ENCODE assay signal across 12 cellular contexts in the genomic region with DNA sequence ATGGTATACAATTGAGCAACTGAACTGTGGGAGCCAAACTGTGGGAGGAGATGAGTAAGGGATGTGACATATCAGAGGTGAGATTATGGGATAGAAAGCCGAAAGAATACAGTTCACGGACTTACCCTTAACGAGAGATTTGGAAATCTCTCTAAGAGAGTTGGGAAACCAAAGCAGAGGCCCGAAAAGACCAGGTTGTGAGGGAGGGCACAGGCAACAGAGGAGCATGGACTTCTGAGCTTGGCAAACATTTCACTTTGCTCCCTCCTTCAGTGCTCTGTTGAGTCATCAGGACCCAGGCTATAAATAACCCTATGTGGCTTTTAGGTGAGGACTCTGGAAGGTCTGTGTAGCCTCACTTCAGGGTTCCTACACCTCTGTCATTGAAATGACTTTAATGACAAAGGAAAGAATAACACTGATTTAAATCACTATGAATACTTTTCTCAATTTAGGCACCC.
A peak's percentile ranks its signal among the peaks of the same experiment; 100 is the strongest.
DNase-seq lines count a peak whose midpoint lies in the region; ATAC-seq and TF ChIP-seq lines count a peak whose summit lies in the region.
"Had no signal": no experiment of that assay in that cellular context is flagged by ENCODE, and none has a peak within 500 bp of the region (broad histone marks: within the 10 kb centered on the region; RNA-seq: fewer than 3 reads in every experiment).

No MANE protein-coding gene starts in this region.

- WGBS in endodermal cell (ENCODE audit: insufficient coverage in 1 of 2, insufficient read length in 1 of 2), 2 experiments: 59 to 71% methylated on average over 4 of the region's 4 CpGs
- 63% methylated on average over 4 of the region's 4 CpGs for WGBS in mesenchymal stem cell

- H3K4me3 Mint-ChIP-seq in Caco-2 (ENCODE audit: unreplicated experiment) (peak overlapping the region; percentile 59), endodermal cell (no peak overlapping the region)
- H3K4me3 Mint-ChIP-seq: CD8-positive, alpha-beta memory T cell; naive B cell had no signal

- no peak overlapping the region for H3K4ac ChIP-seq in mesenchymal stem cell (ENCODE audit: low read depth in 1 of 2, low read length in 2 of 2)

- H3K36me3 Mint-ChIP-seq in Caco-2 (ENCODE audit: insufficient read depth, unreplicated experiment) (peaks cover 6% of the 10 kb centered on the region), endodermal cell (ENCODE audit: low read depth) (peaks cover 3% of the 10 kb centered on the region)
- H3K36me3 Mint-ChIP-seq: naive B cell had no signal

- H4K8ac ChIP-seq in mesenchymal stem cell (ENCODE audit: low read length): no peak overlapping the region

- no peaks in the 10 kb centered on the region for H3K27me3 ChIP-seq in Caco-2 (replicated peaks; ENCODE audit: control insufficient read depth, insufficient read depth, low read length)
- no peaks in the 10 kb centered on the region for H3K27me3 ChIP-seq in endodermal cell (ENCODE audit: control insufficient read depth, insufficient read depth, low read length, poor library complexity, severe bottlenecking)
- H3K27me3 ChIP-seq in mesenchymal stem cell (ENCODE audit: control insufficient read depth in 1 of 2, insufficient read depth in 1 of 2, low read length in 2 of 2): no peaks in the 10 kb centered on the region
- H3K27me3 ChIP-seq: transverse colon had no signal

- TF ChIP-seq CTCF in Caco-2 (IDR thresholded peaks at IDR 0.05; ENCODE audit: insufficient read depth in 1 of 2, low read depth in 1 of 2, low read length in 1 of 2, severe bottlenecking in 1 of 2, unreplicated experiment in 1 of 2): no peak
- TF ChIP-seq CTCF in endodermal cell (conservative IDR thresholded peaks at IDR 0.05): no peak
- no peak for TF ChIP-seq CTCF in RWPE1 (conservative IDR thresholded peaks at IDR 0.05; ENCODE audit: low read depth)

- H3K4me3 ChIP-seq in Caco-2 (ENCODE audit: low read depth, low read length) (no peak overlapping the region), endodermal cell (ENCODE audit: low read length) (no peak overlapping the region), mesenchymal stem cell (ENCODE audit: insufficient read depth in 1 of 2, low read depth in 1 of 2, low read length in 2 of 2) (peak overlapping the region in 1 of 2 experiments; percentile 14)
- H3K4me3 ChIP-seq: transverse colon had no signal

- no peak overlapping the region for H2AFZ ChIP-seq in mesenchymal stem cell (ENCODE audit: low read depth, low read length)

- no peak overlapping the region for H4K91ac ChIP-seq in mesenchymal stem cell (ENCODE audit: low read length)

- no peak overlapping the region for H3K18ac ChIP-seq in mesenchymal stem cell (ENCODE audit: low read depth in 1 of 2, low read length in 2 of 2)

- H3K4me1 ChIP-seq in Caco-2 (peaks cover 39% of the 10 kb centered on the region), endodermal cell (ENCODE audit: control insufficient read depth, insufficient read depth, low read length) (peaks cover 6% of the 10 kb centered on the region), mesenchymal stem cell (ENCODE audit: control insufficient read depth, insufficient read depth, low read depth, low read length) (peaks cover 5% of the 10 kb centered on the region)

- H3K4me1 Mint-ChIP-seq in Caco-2 (ENCODE audit: low read depth, unreplicated experiment) (peaks cover 42% of the 10 kb centered on the region), endodermal cell (peaks cover 22% of the 10 kb centered on the region)
- H3K4me1 Mint-ChIP-seq: CD8-positive, alpha-beta memory T cell; naive B cell had no signal

- peak overlapping the region; percentile 95 for H3K27ac Mint-ChIP-seq in Caco-2 (ENCODE audit: unreplicated experiment)
- peak overlapping the region; percentile 22 for H3K27ac Mint-ChIP-seq in endodermal cell
- H3K27ac Mint-ChIP-seq: CD8-positive, alpha-beta memory T cell had no signal

- BruUV-seq in Caco-2 (replicated peaks; lab: Mats Ljungman, UMichigan): no TSS peak

- no peak overlapping the region for H3K27ac ChIP-seq in endodermal cell (ENCODE audit: low read depth, low read length)
- no peak overlapping the region for H3K27ac ChIP-seq in mesenchymal stem cell (ENCODE audit: low read length, poor library complexity, severe bottlenecking)
- H3K27ac ChIP-seq in RWPE1: no peak overlapping the region

- ATAC-seq in GM19467 (IDR thresholded peaks at IDR 0.05; ENCODE audit: unreplicated experiment): no peak

- no peak overlapping the region for H3K14ac ChIP-seq in mesenchymal stem cell (ENCODE audit: low read length in 2 of 2)

- peaks cover 4% of the 10 kb centered on the region for H3K79me1 ChIP-seq in mesenchymal stem cell (replicated peaks; ENCODE audit: low read length, poor library complexity, severe bottlenecking)

- H3K9ac ChIP-seq in endodermal cell (ENCODE audit: extremely low read depth, low read length, poor library complexity, severe bottlenecking) (no peak overlapping the region), mesenchymal stem cell (ENCODE audit: low read length) (peak overlapping the region; percentile 60)

- no peak overlapping the region for H2BK12ac ChIP-seq in mesenchymal stem cell (ENCODE audit: low read length in 2 of 2)

- H2BK5ac ChIP-seq in mesenchymal stem cell (ENCODE audit: low read depth, low read length, poor library complexity, severe bottlenecking): no peak overlapping the region

- DNase-seq in Caco-2 (peak; percentile 75 to 78), M059J (ENCODE audit: low read depth) (peak; percentile 70), endodermal cell (peak; percentile 50), mesenchymal stem cell (peak; percentile 72), mesenteric fat pad (ENCODE audit: low spot score) (no peak), RWPE1 (ENCODE audit: low spot score) (no peak), DMS 273 (lab: John Stamatoyannopoulos, UW; ENCODE audit: unreplicated experiment) (no peak)
- DNase-seq: CD8-positive, alpha-beta memory T cell; naive B cell; NCI-H774; transverse colon had no signal

- H2BK15ac ChIP-seq in mesenchymal stem cell (ENCODE audit: low read depth, poor library complexity, severe bottlenecking): no peak overlapping the region

- no peaks in the 10 kb centered on the region for H3K27me3 Mint-ChIP-seq in Caco-2 (ENCODE audit: insufficient read depth, unreplicated experiment)
- peaks cover 18% of the 10 kb centered on the region for H3K27me3 Mint-ChIP-seq in endodermal cell (ENCODE audit: insufficient read depth)
- H3K27me3 Mint-ChIP-seq: CD8-positive, alpha-beta memory T cell; naive B cell had no signal

- H3K4me2 ChIP-seq in mesenchymal stem cell (ENCODE audit: low read length, poor library complexity, severe bottlenecking): no peak overlapping the region

- intact Hi-C loops in Caco-2 (cut with micrococcal nuclease; ENCODE audit: unreplicated experiment): loop anchor here (1.0 to 5.0 kb wide), 5 partner anchors 10 to 149 kb away; partner anchors contain the start of gene TGFB3

- POLR2A ChIA-PET in Caco-2 (lab: Charles Lee): interaction anchor here (0.8 to 1.9 kb wide), 9 partner anchors 10 to 200 kb away, joined by 3 to 14 read pairs (median 5); partner anchors contain the start of genes ERG28 and TTLL5
- POLR2A ChIA-PET in RWPE1 (lab: Yijun Ruan, JAX; ENCODE audit: low non-redundant PET): no interaction called here

- no peak overlapping the region for H2BK120ac ChIP-seq in mesenchymal stem cell (ENCODE audit: low read depth, low read length)

- CTCF ChIA-PET in Caco-2 (lab: Charles Lee) (interaction anchor here (0.5 to 1.9 kb wide), 15 partner anchors 10 to 499 kb away, joined by 3 to 50 read pairs (median 10); partner anchors contain the start of gene TGFB3), RWPE1 (lab: Yijun Ruan, JAX) (interaction anchor here (1.0 kb wide), 1 partner anchor 152 kb away, joined by 3 read pairs; no protein-coding TSS in a partner anchor)

- no peak overlapping the region for H3K23ac ChIP-seq in mesenchymal stem cell (ENCODE audit: low read length in 2 of 2)

- H3K36me3 ChIP-seq in Caco-2 (ENCODE audit: control insufficient read depth, insufficient read depth, low read length) (no peaks in the 10 kb centered on the region), endodermal cell (ENCODE audit: control insufficient read depth, insufficient read depth, low read length) (peaks cover 4% of the 10 kb centered on the region), mesenchymal stem cell (ENCODE audit: control insufficient read depth in 1 of 2, insufficient read depth in 2 of 2, low read depth in 1 of 2, low read length in 2 of 2) (no peaks in the 10 kb centered on the region)
- H3K36me3 ChIP-seq: transverse colon had no signal

- H3K9me3 Mint-ChIP-seq in Caco-2 (ENCODE audit: unreplicated experiment) (no peaks in the 10 kb centered on the region), endodermal cell (no peaks in the 10 kb centered on the region)
- H3K9me3 Mint-ChIP-seq: CD8-positive, alpha-beta memory T cell; naive B cell had no signal

- no peaks in the 10 kb centered on the region for H3K9me3 ChIP-seq in Caco-2
- H3K9me3 ChIP-seq in endodermal cell (ENCODE audit: control insufficient read depth, low read length): no peaks in the 10 kb centered on the region
- no peaks in the 10 kb centered on the region for H3K9me3 ChIP-seq in mesenchymal stem cell (ENCODE audit: control insufficient read depth, low read length)
- H3K9me3 ChIP-seq: transverse colon had no signal

- H2AK5ac ChIP-seq in mesenchymal stem cell (ENCODE audit: low read length, severe bottlenecking): no peak overlapping the region

Comparison
In these comparisons a context has a peak if more than half of its experiments do, and no peak if none do; other contexts are left out.
1. DNase-seq: peak in Caco-2 (2 of 2), M059J (single experiment), endodermal cell (single experiment) and mesenchymal stem cell (single experiment); none in mesenteric fat pad (single experiment), RWPE1 (single experiment) and DMS 273 (single experiment).